ENCODE assay signal across 14 cellular contexts in genomic region chr12:112711026-112711425, GRCh38.
DNase-seq lines count a peak whose midpoint lies in the region; ATAC-seq, FAIRE-seq and TF ChIP-seq lines count a peak whose summit lies in the region.
"Had no signal": no experiment of that assay in that cellular context is flagged by ENCODE, and none has a peak within 500 bp of the region (broad histone marks: within the 10 kb centered on the region; RNA-seq: fewer than 3 reads in every experiment).

No MANE protein-coding gene starts in this region.

- no peaks in the 10 kb centered on the region for H3F3A ChIP-seq in GM23338 (replicated peaks; ENCODE audit: low read depth)

- intact Hi-C loops in pancreas (cut with DNase I) = no loop called here

- H3K27ac ChIP-seq in GM23338 (ENCODE audit: low read depth) (no peak overlapping the region), pancreas (no peak overlapping the region)
- H3K27ac ChIP-seq: BLaER1 treated with 17β-estradiol and CSF1 and Interleukin-3, amounts not matched to agents 10 nM and 100 nM; GM23248; HL-60 had no signal

- no peaks in the 10 kb centered on the region for H4K20me1 ChIP-seq in GM23338 (replicated peaks; ENCODE audit: insufficient read depth)
- H4K20me1 ChIP-seq: BLaER1 treated with 17β-estradiol and CSF1 and Interleukin-3, amounts not matched to agents 10 nM and 100 nM had no signal

- no peaks in the 10 kb centered on the region for H3K9me3 ChIP-seq in pancreas
- H3K9me3 ChIP-seq: BLaER1 treated with 17β-estradiol and CSF1 and Interleukin-3, amounts not matched to agents 10 nM and 100 nM had no signal

- DNase-seq in GM23338 (ENCODE audit: low spot score) = no peak
- DNase-seq in astrocyte of the hippocampus (ENCODE audit: low read depth, low spot score) = peak; percentile 2
- DNase-seq in kidney tubule cell (ENCODE audit: low spot score) = peak; percentile 39
- no peak for DNase-seq in activated T-cell treated with anti-CD3 and anti-CD28 coated beads for 4 hours
- DNase-seq in NCI-H2171 treated with DMSO at 0.1 percent for 48 hours (lab: John Stamatoyannopoulos, UW) = no peak
- DNase-seq in pancreas = no peak
- DNase-seq in SKM-1 treated with dmso at 0.1 percent for 144 hours (lab: John Stamatoyannopoulos, UW; ENCODE audit: unreplicated experiment) = no peak
- DNase-seq: Calu3; CD4-positive, CD25-positive, alpha-beta regulatory T cell; DMS 273 treated with DMSO at 0.1 percent for 48 hours; GM23248 had no signal

- FAIRE-seq in pancreas (lab: Jason Lieb, UNC) = no peak
- FAIRE-seq: GM12878 had no signal

- H3K4me1 Mint-ChIP-seq in GM23338 = peaks cover 9% of the 10 kb centered on the region; the same call in 2 of the 3 replicates

- H3K9me2 ChIP-seq in GM23338 (ENCODE audit: insufficient read depth) = 0 out of 2 replicates have a peak, but pooled peaks cover 12% of the 10 kb centered on the region

- H3K36me3 Mint-ChIP-seq in GM23338 (ENCODE audit: low read depth) = no peaks in the 10 kb centered on the region
- H3K36me3 Mint-ChIP-seq: CD4-positive, CD25-positive, alpha-beta regulatory T cell had no signal

- H3K79me2 ChIP-seq in GM23338 (replicated peaks; ENCODE audit: insufficient read depth) = no peaks in the 10 kb centered on the region

- peaks cover 4% of the 10 kb centered on the region for H3K27me3 Mint-ChIP-seq in GM23338 (ENCODE audit: insufficient read depth, low read depth, poor library complexity)

- WGBS in pancreas, 2 donors = 55 to 68% methylated on average over 3 of the region's 3 CpGs

- H3K4me1 ChIP-seq in GM23338 (ENCODE audit: insufficient read depth) = 0 out of 2 replicates have a peak, but pooled peaks cover 5% of the 10 kb centered on the region
- no peaks in the 10 kb centered on the region for H3K4me1 ChIP-seq in pancreas

- H3K36me3 ChIP-seq in GM23338 (ENCODE audit: insufficient read depth) = no peaks in the 10 kb centered on the region
- H3K36me3 ChIP-seq in pancreas = no peaks in the 10 kb centered on the region
- H3K36me3 ChIP-seq: BLaER1 treated with 17β-estradiol and CSF1 and Interleukin-3, amounts not matched to agents 10 nM and 100 nM had no signal

- TF ChIP-seq CTCF in GM23338 (conservative IDR thresholded peaks at IDR 0.05; ENCODE audit: low read depth in 2 of 2) (no peak), pancreas (IDR thresholded peaks at IDR 0.05) (no peak)

- H2AFZ ChIP-seq in GM23338 = peak overlapping the region; percentile 87; the same call in 1 of the 2 replicates
- H2AFZ ChIP-seq: GM23248 had no signal

- H3K27ac Mint-ChIP-seq in GM23338 = no peak overlapping the region

- H3K4me3 Mint-ChIP-seq in GM23338 = no peak overlapping the region
- H3K4me3 Mint-ChIP-seq: CD4-positive, CD25-positive, alpha-beta regulatory T cell had no signal

- no peak overlapping the region for H3K4me2 ChIP-seq in GM23338
- H3K4me2 ChIP-seq: BLaER1 treated with 17β-estradiol and CSF1 and Interleukin-3, amounts not matched to agents 10 nM and 100 nM had no signal

- no peaks in the 10 kb centered on the region for H3K27me3 ChIP-seq in GM23338 (ENCODE audit: insufficient read depth)
- H3K27me3 ChIP-seq in pancreas = peaks cover 0 to 2% (median 0%) of the 10 kb centered on the region in 4 donors
- H3K27me3 ChIP-seq: BLaER1 treated with 17β-estradiol and CSF1 and Interleukin-3, amounts not matched to agents 10 nM and 100 nM had no signal

- H3K9me3 Mint-ChIP-seq in GM23338 = no peaks in the 10 kb centered on the region

- H3K4me3 ChIP-seq in GM23338 (no peak overlapping the region), pancreas (no peak overlapping the region)
- H3K4me3 ChIP-seq: BLaER1 treated with 17β-estradiol and CSF1 and Interleukin-3, amounts not matched to agents 10 nM and 100 nM; GM12878; GM23248 had no signal

- ATAC-seq in GM23338 = no peak
- ATAC-seq in pancreas = no peak
- ATAC-seq: GM12878 had no signal

TF ChIP-seq in GM23338, 12 proteins besides CTCF, POLR2A, EP300 and RAD21 (continues in another document):
- no peak for TF ChIP-seq ZNF462 (CRISPR knock-in tag; IDR thresholded peaks at IDR 0.05)
- no peak for TF ChIP-seq ETS1 (IDR thresholded peaks at IDR 0.05)
- no peak for TF ChIP-seq JUNB (IDR thresholded peaks at IDR 0.05; ENCODE audit: unreplicated experiment)
- no peak for TF ChIP-seq ZNF331 (CRISPR knock-in tag; IDR thresholded peaks at IDR 0.05; ENCODE audit: low read depth)
- no peak for TF ChIP-seq EZH2phosphoT487 (IDR thresholded peaks at IDR 0.05; ENCODE audit: unreplicated experiment)
- no peak for TF ChIP-seq NANOG (IDR thresholded peaks at IDR 0.05; ENCODE audit: borderline replicate concordance)
- no peak for TF ChIP-seq STAT1 (IDR thresholded peaks at IDR 0.05; ENCODE audit: unreplicated experiment)
- TF ChIP-seq EZH2 (IDR thresholded peaks at IDR 0.05; ENCODE audit: low read depth, unreplicated experiment) = no peak

Comparison
In these comparisons a context has a peak if more than half of its experiments do, and no peak if none do; other contexts are left out.
1. DNase-seq: peak in astrocyte of the hippocampus (single experiment) and kidney tubule cell (single experiment); none in GM23338 (single experiment), activated T-cell treated with anti-CD3 and anti-CD28 coated beads for 4 hours (single experiment), NCI-H2171 treated with DMSO at 0.1 percent for 48 hours (single experiment), pancreas (0 of 6) and SKM-1 treated with dmso at 0.1 percent for 144 hours (single experiment).